ENCODE assay signal across 9 cellular contexts in the genomic region with DNA sequence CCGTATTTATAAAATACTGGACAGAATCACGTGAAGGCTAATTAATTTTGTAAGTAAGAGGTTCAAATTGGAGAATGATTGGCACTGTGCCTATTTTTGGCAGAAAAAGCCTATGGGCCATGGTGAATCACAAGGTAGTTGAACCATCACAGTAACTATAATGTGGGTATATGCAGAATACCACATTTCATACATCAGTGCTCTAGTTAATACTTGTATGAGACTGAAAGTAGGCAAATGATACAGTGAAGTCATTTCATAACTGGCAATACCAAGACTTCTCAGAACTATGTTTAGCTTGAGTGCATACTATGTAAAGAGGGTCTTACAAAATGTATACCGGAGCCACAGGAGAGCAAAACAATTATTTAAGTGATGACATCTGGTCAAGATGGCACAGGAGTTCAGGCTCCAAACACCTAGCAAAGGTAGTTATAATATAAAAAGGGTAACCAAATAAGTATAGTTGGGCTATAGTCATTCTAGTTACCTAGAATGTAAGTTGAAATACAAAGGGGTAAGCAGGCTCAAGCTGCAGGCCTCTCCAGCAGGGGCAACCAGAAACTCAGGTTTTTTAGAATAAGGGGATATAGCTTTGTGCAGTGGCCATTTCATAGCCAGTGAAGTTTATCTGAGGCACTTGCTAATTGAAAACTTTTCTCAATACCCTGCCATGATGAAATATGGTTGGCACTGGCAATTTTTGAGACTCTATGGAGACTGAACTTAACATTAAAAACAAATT. TPM values are rescaled to one million over a fixed set of nuclear protein-coding genes. Genes with fewer than 3 reads are reported as not detected.
DNase-seq lines count a peak whose midpoint lies in the region; ATAC-seq and TF ChIP-seq lines count a peak whose summit lies in the region.
"Had no signal": no experiment of that assay in that cellular context is flagged by ENCODE, and none has a peak within 500 bp of the region (broad histone marks: within the 10 kb centered on the region; RNA-seq: fewer than 3 reads in every experiment).

No MANE protein-coding gene starts in this region.

- peaks cover 41% of the 10 kb centered on the region for H3K4me1 Mint-ChIP-seq in activated CD4-positive, alpha-beta memory T cell treated with anti-CD3 and anti-CD28 coated beads for 36 hours (ENCODE audit: low read depth)

- H3K27me3 Mint-ChIP-seq in activated CD4-positive, alpha-beta memory T cell treated with anti-CD3 and anti-CD28 coated beads for 36 hours: no peaks in the 10 kb centered on the region

- CTCF ChIA-PET in activated CD4-positive, alpha-beta memory T cell treated with anti-CD3 and anti-CD28 coated beads for 36 hours (lab: Charles Lee): interaction anchor here (0.8 to 1.0 kb wide), 4 partner anchors 22 to 852 kb away, joined by 3 to 4 read pairs (median 3); no protein-coding TSS in a partner anchor

- 70 to 82% (median 76%) methylated on average over 3 of the region's 3 CpGs for WGBS in spleen, 5 donors
- 87% methylated on average over 3 of the region's 3 CpGs for WGBS in prostate gland

- H3K27me3 ChIP-seq in spleen (replicated peaks in 1 of 7) (no peaks in the 10 kb centered on the region), prostate gland (replicated peaks; ENCODE audit: insufficient read depth) (no peaks in the 10 kb centered on the region)

- intact Hi-C loops in activated CD4-positive, alpha-beta memory T cell treated with anti-CD3 and anti-CD28 coated beads for 36 hours (cut with micrococcal nuclease): loop anchor here (1.0 to 5.0 kb wide), 5 partner anchors 34 to 298 kb away; a partner anchor contains a TSS
- intact Hi-C loops in spleen (cut with DNase I; ENCODE audit: low total_unique reads): loop anchor here (10.0 kb wide), 1 partner anchor 192 kb away; a partner anchor contains a TSS
- intact Hi-C loops in prostate gland (cut with DNase I): no loop called here

- H3K36me3 ChIP-seq in spleen (peaks cover 0 to under 1% (median 0%) of the 10 kb centered on the region in 6 donors), prostate gland (no peaks in the 10 kb centered on the region)

- peak overlapping the region in 2 of 8 donors; percentile 3 to 37 for H3K27ac ChIP-seq in spleen
- H3K27ac ChIP-seq in prostate gland: peak overlapping the region in 1 of 2 donors; percentile 44

- H3K9me3 ChIP-seq in spleen (no peaks in the 10 kb centered on the region), prostate gland (no peaks in the 10 kb centered on the region)

- H3K4me3 Mint-ChIP-seq in activated CD4-positive, alpha-beta memory T cell treated with anti-CD3 and anti-CD28 coated beads for 36 hours: no peak overlapping the region

- peak overlapping the region; percentile 64 for H3K27ac Mint-ChIP-seq in activated CD4-positive, alpha-beta memory T cell treated with anti-CD3 and anti-CD28 coated beads for 36 hours

- POLR2A ChIA-PET in activated CD4-positive, alpha-beta memory T cell treated with anti-CD3 and anti-CD28 coated beads for 36 hours (lab: Charles Lee): interaction anchor here (0.6 to 1.5 kb wide), 5 partner anchors 43 to 813 kb away, joined by 3 to 4 read pairs (median 4); a partner anchor contains a TSS

- H3K36me3 Mint-ChIP-seq in activated CD4-positive, alpha-beta memory T cell treated with anti-CD3 and anti-CD28 coated beads for 36 hours: peaks cover 1% of the 10 kb centered on the region

- TF ChIP-seq POLR2A in spleen (IDR thresholded peaks at IDR 0.05): no peak
- no peak for TF ChIP-seq POLR2A in prostate gland (IDR thresholded peaks at IDR 0.05)

- H3K9me3 Mint-ChIP-seq in activated CD4-positive, alpha-beta memory T cell treated with anti-CD3 and anti-CD28 coated beads for 36 hours: no peaks in the 10 kb centered on the region

- H3K4me3 ChIP-seq in spleen (no peak overlapping the region), prostate gland (no peak overlapping the region)

- peak; percentile 88 for ATAC-seq in GM19372 (IDR thresholded peaks at IDR 0.05; ENCODE audit: low read depth, unreplicated experiment)
- peak; percentile 85 for ATAC-seq in HG03025 (IDR thresholded peaks at IDR 0.05; ENCODE audit: low FRiP score, unreplicated experiment)

- H3K4me1 ChIP-seq in spleen (peaks cover 0 to 35% (median 8%) of the 10 kb centered on the region in 6 donors), prostate gland (replicated peaks) (peaks cover 3% of the 10 kb centered on the region)

- TF ChIP-seq CTCF in GM10266 (IDR thresholded peaks at IDR 0.05; ENCODE audit: control insufficient read depth, insufficient read depth, low read depth, missing control alignments): no peak
- no peak for TF ChIP-seq CTCF in spleen (IDR thresholded peaks at IDR 0.05 in 8 of 11, conservative IDR thresholded peaks at IDR 0.05 in 3 of 11)
- no peak for TF ChIP-seq CTCF in prostate gland (IDR thresholded peaks at IDR 0.05)

- peak; percentile 83 for DNase-seq in GM10266 (ENCODE audit: extremely low spot score)
- peak; percentile 23 for DNase-seq in activated CD4-positive, alpha-beta memory T cell treated with anti-CD3 and anti-CD28 coated beads for 36 hours
- DNase-seq in spleen: no peak
- no peak for DNase-seq in Kasumi-1 (lab: John Stamatoyannopoulos, UW)
- DNase-seq in pons (ENCODE audit: low spot score): no peak
- DNase-seq in prostate gland (ENCODE audit: low spot score): no peak
- DNase-seq: activated effector memory CD4-positive, alpha-beta T cell treated with Interleukin-2 at 50 U/mL for 16 hours had no signal

RNA-seq across cellular contexts. Expression of a gene that starts 19.1 kb away (rescaled TPM):
- total RNA-seq in activated CD4-positive, alpha-beta memory T cell treated with anti-CD3 and anti-CD28 coated beads for 36 hours: 1 to 10 TPM; 5.7 to 7.0 TPM
- total RNA-seq in spleen (10 to 100 TPM; 21.2 to 52.2 (median 28.7) TPM), prostate gland (10 to 100 TPM; 27.4 to 88.9 TPM)
- 10 to 100 TPM; 17.1 to 21.9 (median 17.6) TPM for polyA plus RNA-seq in spleen

Comparison
In these comparisons a context has a peak if more than half of its experiments do, and no peak if none do; other contexts are left out.
1. DNase-seq: peak in GM10266 (single experiment) and activated CD4-positive, alpha-beta memory T cell treated with anti-CD3 and anti-CD28 coated beads for 36 hours (single experiment); none in spleen (single experiment), Kasumi-1 (0 of 2), pons (single experiment) and prostate gland (single experiment).